ENCODE assay signal across 8 cellular contexts in genomic region chr2:240565267-240566202, GRCh38. TPM values are rescaled to one million over a fixed set of nuclear protein-coding genes. Genes with fewer than 3 reads are reported as not detected.
DNase-seq lines count a peak whose midpoint lies in the region; ATAC-seq and TF ChIP-seq lines count a peak whose summit lies in the region.

No MANE protein-coding gene starts in this region.

- WGBS in gastroesophageal sphincter (ENCODE audit: low coverage in 1 of 2), 2 donors: 96 to 97% methylated on average over 2 to 3 of the region's 27 CpGs

- TF ChIP-seq EP300 in gastroesophageal sphincter (IDR thresholded peaks at IDR 0.05): no peak

- intact Hi-C loops in activated T-helper 1 cell treated with anti-CD3 and anti-CD28 coated beads, Interleukin-12 subunit alpha, Interleukin-12 subunit beta, Interleukin-2, Interleukin-4 antibody, amounts not matched to agents 30 ng/mL and 10 ng/mL and 1 ng/mL, durations not matched to agents 14 hours and 24 hours and 36 hours (cut with micrococcal nuclease): loop anchor here (1.0 to 10.0 kb wide), 12 partner anchors 7 to 1122 kb away; partner anchors contain the start of genes ATG4B, CAPN10, COPS9 and DTYMK
- intact Hi-C loops in vagina (cut with DNase I): loop anchor here (5.0 kb wide), 1 partner anchor 113 kb away; no protein-coding TSS in a partner anchor

- H3K4me1 ChIP-seq in ACC112 (ENCODE audit: control insufficient read depth, insufficient read depth, low read length, unreplicated experiment) (peaks cover 42% of the 10 kb centered on the region), gastroesophageal sphincter (peaks cover 4 to 70% (median 39%) of the 10 kb centered on the region in 3 donors), rectal smooth muscle tissue (ENCODE audit: control insufficient read depth, insufficient read depth, low read length) (peaks cover 33% of the 10 kb centered on the region), vagina (peaks cover 58% of the 10 kb centered on the region)

- H3K27ac ChIP-seq in ACC112 (ENCODE audit: low read depth, low read length) (peak overlapping the region; percentile 44), gastroesophageal sphincter (peak overlapping the region in 3 of 4 donors; percentile 97 to 99 (median 98)), rectal smooth muscle tissue (ENCODE audit: low read depth, low read length) (no peak overlapping the region), vagina (peak overlapping the region; percentile 93)

- peak overlapping the region; percentile 93 for H3K4me3 Mint-ChIP-seq in activated T-helper 1 cell treated with anti-CD3 and anti-CD28 coated beads, Interleukin-12 subunit alpha, Interleukin-12 subunit beta, Interleukin-2, Interleukin-4 antibody, amounts not matched to agents 30 ng/mL and 10 ng/mL and 1 ng/mL, durations not matched to agents 14 hours and 24 hours and 36 hours

- H3K4me3 ChIP-seq in ACC112 (ENCODE audit: low read depth, low read length) (peak overlapping the region; percentile 65), gastroesophageal sphincter (peak overlapping the region in 1 of 2 donors; percentile 68), rectal smooth muscle tissue (ENCODE audit: low read length) (peak overlapping the region; percentile 60), vagina (peak overlapping the region; percentile 22 to 71)

- peak overlapping the region; percentile 99 for H3K27ac Mint-ChIP-seq in activated T-helper 1 cell treated with anti-CD3 and anti-CD28 coated beads, Interleukin-12 subunit alpha, Interleukin-12 subunit beta, Interleukin-2, Interleukin-4 antibody, amounts not matched to agents 30 ng/mL and 10 ng/mL and 1 ng/mL, durations not matched to agents 14 hours and 24 hours and 36 hours

- peak overlapping the region; percentile 78 for H2AFZ ChIP-seq in ACC112 (ENCODE audit: low read length, unreplicated experiment)

- peaks cover 78% of the 10 kb centered on the region for H3K4me1 Mint-ChIP-seq in activated T-helper 1 cell treated with anti-CD3 and anti-CD28 coated beads, Interleukin-12 subunit alpha, Interleukin-12 subunit beta, Interleukin-2, Interleukin-4 antibody, amounts not matched to agents 30 ng/mL and 10 ng/mL and 1 ng/mL, durations not matched to agents 14 hours and 24 hours and 36 hours (ENCODE audit: low read depth)

- H3K27me3 ChIP-seq in ACC112 (ENCODE audit: insufficient read depth, low read length) (no peaks in the 10 kb centered on the region), gastroesophageal sphincter (no peaks in the 10 kb centered on the region), rectal smooth muscle tissue (ENCODE audit: control insufficient read depth, insufficient read depth, low read length) (no peaks in the 10 kb centered on the region), vagina (no peaks in the 10 kb centered on the region)

- H3K79me2 ChIP-seq in ACC112 (ENCODE audit: control insufficient read depth, insufficient read depth, low read length, unreplicated experiment): peaks cover 3% of the 10 kb centered on the region

- DNase-seq in RKO (ENCODE audit: low spot score) (peak; percentile 89), vagina (ENCODE audit: extremely low spot score in 2 of 2) (no peak)
- peak; percentile 90 for DNase-seq in activated T-helper 1 cell treated with anti-CD3 and anti-CD28 coated beads, Interleukin-12 subunit alpha, Interleukin-12 subunit beta, Interleukin-2, Interleukin-4 antibody, amounts not matched to agents 30 ng/mL and 10 ng/mL and 1 ng/mL, durations not matched to agents 14 hours and 24 hours and 36 hours (ENCODE audit: low spot score)

- H3K36me3 Mint-ChIP-seq in activated T-helper 1 cell treated with anti-CD3 and anti-CD28 coated beads, Interleukin-12 subunit alpha, Interleukin-12 subunit beta, Interleukin-2, Interleukin-4 antibody, amounts not matched to agents 30 ng/mL and 10 ng/mL and 1 ng/mL, durations not matched to agents 14 hours and 24 hours and 36 hours (ENCODE audit: low read depth): peaks cover 29% of the 10 kb centered on the region

- no peaks in the 10 kb centered on the region for H3K9me3 Mint-ChIP-seq in activated T-helper 1 cell treated with anti-CD3 and anti-CD28 coated beads, Interleukin-12 subunit alpha, Interleukin-12 subunit beta, Interleukin-2, Interleukin-4 antibody, amounts not matched to agents 30 ng/mL and 10 ng/mL and 1 ng/mL, durations not matched to agents 14 hours and 24 hours and 36 hours

- ATAC-seq in GM18873 (IDR thresholded peaks at IDR 0.05; ENCODE audit: low FRiP score, unreplicated experiment): peak; percentile 33
- ATAC-seq in HG03139 (IDR thresholded peaks at IDR 0.05; ENCODE audit: unreplicated experiment): peak; percentile 28
- no peak for ATAC-seq in gastroesophageal sphincter

- no peaks in the 10 kb centered on the region for H3K36me3 ChIP-seq in ACC112 (ENCODE audit: insufficient read depth, low read length)
- H3K36me3 ChIP-seq in gastroesophageal sphincter: no peaks in the 10 kb centered on the region
- H3K36me3 ChIP-seq in rectal smooth muscle tissue (ENCODE audit: control insufficient read depth, insufficient read depth, low read length): peaks cover 3% of the 10 kb centered on the region
- H3K36me3 ChIP-seq in vagina: no peaks in the 10 kb centered on the region

- TF ChIP-seq CTCF in gastroesophageal sphincter (IDR thresholded peaks at IDR 0.05) (no peak), vagina (IDR thresholded peaks at IDR 0.05) (no peak)

- H3K9me3 ChIP-seq in gastroesophageal sphincter (no peaks in the 10 kb centered on the region), vagina (no peaks in the 10 kb centered on the region)

- TF ChIP-seq POLR2A in gastroesophageal sphincter (IDR thresholded peaks at IDR 0.05) (no peak), vagina (IDR thresholded peaks at IDR 0.05) (no peak)

- H3K9ac ChIP-seq in rectal smooth muscle tissue (ENCODE audit: low read length): peak overlapping the region; percentile 32

- no peaks in the 10 kb centered on the region for H3K27me3 Mint-ChIP-seq in activated T-helper 1 cell treated with anti-CD3 and anti-CD28 coated beads, Interleukin-12 subunit alpha, Interleukin-12 subunit beta, Interleukin-2, Interleukin-4 antibody, amounts not matched to agents 30 ng/mL and 10 ng/mL and 1 ng/mL, durations not matched to agents 14 hours and 24 hours and 36 hours (ENCODE audit: insufficient read depth)

RNA-seq across cellular contexts. Expression of gene RNPEPL1, which starts 2.7 kb away (rescaled TPM):
- 61.8 and 62.8 TPM in 2 replicates for total RNA-seq in activated T-helper 1 cell treated with anti-CD3 and anti-CD28 coated beads, Interleukin-12 subunit alpha, Interleukin-12 subunit beta, Interleukin-2, Interleukin-4 antibody, amounts not matched to agents 30 ng/mL and 10 ng/mL and 1 ng/mL, durations not matched to agents 14 hours and 24 hours and 36 hours
- total RNA-seq in gastroesophageal sphincter (100 to 1,000 TPM in 1 of 4 donors, 10 to 100 TPM in 3; 49.1 to 127 (median 55.5) TPM), vagina (65.1 TPM)

RNA-seq across cellular contexts. Expression of gene DUSP28, which starts 5.4 kb away (rescaled TPM):
- 8.6 and 10.7 TPM in 2 replicates for total RNA-seq in activated T-helper 1 cell treated with anti-CD3 and anti-CD28 coated beads, Interleukin-12 subunit alpha, Interleukin-12 subunit beta, Interleukin-2, Interleukin-4 antibody, amounts not matched to agents 30 ng/mL and 10 ng/mL and 1 ng/mL, durations not matched to agents 14 hours and 24 hours and 36 hours
- total RNA-seq in gastroesophageal sphincter (1 to 10 TPM; 3.0 to 5.3 (median 4.0) TPM), vagina (5.9 TPM)

RNA-seq across cellular contexts. Expression of gene ANKMY1, which starts 7.7 kb away (rescaled TPM):
- total RNA-seq in activated T-helper 1 cell treated with anti-CD3 and anti-CD28 coated beads, Interleukin-12 subunit alpha, Interleukin-12 subunit beta, Interleukin-2, Interleukin-4 antibody, amounts not matched to agents 30 ng/mL and 10 ng/mL and 1 ng/mL, durations not matched to agents 14 hours and 24 hours and 36 hours: 21.9 and 25.2 TPM in 2 replicates
- 10 to 100 TPM in 1 of 4 donors, 1 to 10 TPM in 3; 7.0 to 12.0 (median 8.9) TPM for total RNA-seq in gastroesophageal sphincter
- total RNA-seq in vagina: 20.6 TPM

RNA-seq across cellular contexts. Expression of gene CAPN10, which starts 21.0 kb away (rescaled TPM):
- total RNA-seq in activated T-helper 1 cell treated with anti-CD3 and anti-CD28 coated beads, Interleukin-12 subunit alpha, Interleukin-12 subunit beta, Interleukin-2, Interleukin-4 antibody, amounts not matched to agents 30 ng/mL and 10 ng/mL and 1 ng/mL, durations not matched to agents 14 hours and 24 hours and 36 hours: 49.8 and 55.4 TPM in 2 replicates
- total RNA-seq in gastroesophageal sphincter (10 to 100 TPM; 19.2 to 34.7 (median 23.2) TPM), vagina (14.2 TPM)

RNA-seq across cellular contexts. Expression of gene GPR35, which starts 59.7 kb away (rescaled TPM):
- 7.6 and 8.2 TPM in 2 replicates for total RNA-seq in activated T-helper 1 cell treated with anti-CD3 and anti-CD28 coated beads, Interleukin-12 subunit alpha, Interleukin-12 subunit beta, Interleukin-2, Interleukin-4 antibody, amounts not matched to agents 30 ng/mL and 10 ng/mL and 1 ng/mL, durations not matched to agents 14 hours and 24 hours and 36 hours
- total RNA-seq in gastroesophageal sphincter: 1 to 10 TPM in 3 of 4 donors, under 1 TPM in 1; 0.93 to 2.3 (median 1.9) TPM
- 3.9 TPM for total RNA-seq in vagina

Comparison
In these comparisons a context has a peak if more than half of its experiments do, and no peak if none do; other contexts are left out.
1. DNase-seq: peak in RKO (single experiment) and activated T-helper 1 cell treated with anti-CD3 and anti-CD28 coated beads, Interleukin-12 subunit alpha, Interleukin-12 subunit beta, Interleukin-2, Interleukin-4 antibody, amounts not matched to agents 30 ng/mL and 10 ng/mL and 1 ng/mL, durations not matched to agents 14 hours and 24 hours and 36 hours (single experiment); none in vagina (0 of 2).